ENCODE assay signal across 10 cellular contexts in genomic region chrX:44871114-44871645, GRCh38. TPM values are rescaled to one million over a fixed set of nuclear protein-coding genes. Genes with fewer than 3 reads are reported as not detected.
DNase-seq lines count a peak whose midpoint lies in the region; ATAC-seq and TF ChIP-seq lines count a peak whose summit lies in the region.
"Had no signal": no experiment of that assay in that cellular context is flagged by ENCODE, and none has a peak within 500 bp of the region (broad histone marks: within the 10 kb centered on the region; RNA-seq: fewer than 3 reads in every experiment).

No MANE protein-coding gene starts in this region.

- H3K9me3 ChIP-seq in A673 (ENCODE audit: low read depth, low read length, poor library complexity, severe bottlenecking) (no peaks in the 10 kb centered on the region), breast epithelium (no peaks in the 10 kb centered on the region), mesodermal cell (ENCODE audit: control insufficient read depth, low read length) (no peaks in the 10 kb centered on the region)
- H3K9me3 ChIP-seq: SJSA1 had no signal

- TF ChIP-seq POLR2A in breast epithelium (IDR thresholded peaks at IDR 0.05): no peak

- H3K4me3 ChIP-seq in A673 (ENCODE audit: low read depth, low read length, poor library complexity, severe bottlenecking): peak overlapping the region; percentile 97
- peak overlapping the region in 2 of 3 donors; percentile 75 to 97 for H3K4me3 ChIP-seq in breast epithelium
- H3K4me3 ChIP-seq in mesodermal cell (ENCODE audit: extremely low read depth, insufficient read depth, low read length, poor library complexity, severe bottlenecking): peak overlapping the region; percentile 67

- 80 to 90% methylated on average over 1 to 2 of the region's 16 CpGs for WGBS in mesodermal cell (ENCODE audit: insufficient coverage in 2 of 2), 2 experiments

- CTCF ChIA-PET in A673 (lab: Charles Lee): no interaction called here

- no TSS peak for BruUV-seq in A673 (replicated peaks; lab: Mats Ljungman, UMichigan)

- no peaks in the 10 kb centered on the region for H3K36me3 ChIP-seq in A673 (ENCODE audit: insufficient read depth, low read length, poor library complexity, severe bottlenecking)
- H3K36me3 ChIP-seq in breast epithelium: no peaks in the 10 kb centered on the region
- H3K36me3 ChIP-seq in mesodermal cell (ENCODE audit: control insufficient read depth, insufficient read depth, low read length): no peaks in the 10 kb centered on the region

- H3K4me1 ChIP-seq in A673 (ENCODE audit: insufficient read depth, low read length, poor library complexity, severe bottlenecking) (peaks cover 5% of the 10 kb centered on the region), breast epithelium (peaks cover 3 to 4% of the 10 kb centered on the region in 2 donors), mesodermal cell (ENCODE audit: control insufficient read depth, insufficient read depth, low read length, poor library complexity, severe bottlenecking) (no peaks in the 10 kb centered on the region)
- H3K4me1 ChIP-seq: SJSA1 had no signal

- H3K27me3 ChIP-seq in A673 (replicated peaks; ENCODE audit: insufficient read depth, low read depth, low read length, poor library complexity): no peaks in the 10 kb centered on the region
- no peaks in the 10 kb centered on the region for H3K27me3 ChIP-seq in breast epithelium
- H3K27me3 ChIP-seq: SJSA1 had no signal

- POLR2A ChIA-PET in A673 (lab: Charles Lee; ENCODE audit: low non-redundant PET): no interaction called here

- TF ChIP-seq CTCF in A673 (conservative IDR thresholded peaks at IDR 0.05; ENCODE audit: low read depth, low read length) (no peak), breast epithelium (IDR thresholded peaks at IDR 0.05) (no peak)

- H3K27ac ChIP-seq in A673 (ENCODE audit: low read depth, low read length, poor library complexity, severe bottlenecking) (peak overlapping the region; percentile 98), breast epithelium (no peak overlapping the region), mesodermal cell (ENCODE audit: low read depth, low read length, severe bottlenecking) (no peak overlapping the region)

- DNase-seq in A673 (ENCODE audit: low spot score) (no peak), HK-2 (ENCODE audit: unreplicated experiment) (peak; percentile 31), breast epithelium (ENCODE audit: low spot score in 2 of 2) (no peak), NCI-H446 (lab: John Stamatoyannopoulos, UW) (no peak), DMS153 treated with DMSO at 0.1 percent for 48 hours (lab: John Stamatoyannopoulos, UW; ENCODE audit: unreplicated experiment) (no peak), NCI-H1436 (lab: John Stamatoyannopoulos, UW) (no peak)

- intact Hi-C loops in A673 (cut with micrococcal nuclease; ENCODE audit: unreplicated experiment) (loop anchor here (5.0 to 10.0 kb wide), 2 partner anchors 201 to 326 kb away; partner anchors contain the start of gene FUNDC1), breast epithelium (cut with DNase I; ENCODE audit: low total_unique reads) (no loop called here)

- ATAC-seq in HG02623 (IDR thresholded peaks at IDR 0.05; ENCODE audit: unreplicated experiment): no peak

RNA-seq across cellular contexts. Expression of gene KDM6A, which starts 1.8 kb away (rescaled TPM):
- 37.0 and 40.9 TPM in 2 replicates for total RNA-seq in A673 (2021)
- total RNA-seq in breast epithelium: 100 to 1,000 TPM in 1 of 3 donors, 10 to 100 TPM in 2; 27.4 to 109 (median 65.5) TPM
- polyA plus RNA-seq in mesodermal cell (2013, experiment 1 of 2): 21.0 TPM
- 23.9 TPM for polyA plus RNA-seq in mesodermal cell (2013, experiment 2 of 2)

RNA-seq across cellular contexts. Expression of gene DUSP21, which starts 27.4 kb away (rescaled TPM):
- total RNA-seq in A673 (2021) (not detected in 2 replicates), breast epithelium (not detected)
- polyA plus RNA-seq in mesodermal cell (2013, experiment 1 of 2): not detected
- polyA plus RNA-seq in mesodermal cell (2013, experiment 2 of 2): not detected
- total RNA-seq: mononuclear cell, SJSA1 had no signal
